In genomic region chr14:93005135-93005813, GRCh38 we compare ENCODE assay signal across 14 cellular contexts.
DNase-seq lines count a peak whose midpoint lies in the region; ATAC-seq and TF ChIP-seq lines count a peak whose summit lies in the region.
"Had no signal": no experiment of that assay in that cellular context is flagged by ENCODE, and none has a peak within 500 bp of the region (broad histone marks: within the 10 kb centered on the region; RNA-seq: fewer than 3 reads in every experiment).

No MANE protein-coding gene starts in this region.

- H2BK15ac ChIP-seq in H9 (ENCODE audit: low read depth, low read length), result no peak overlapping the region

- H3K27ac ChIP-seq in H9 (ENCODE audit: insufficient read length, low read depth, low read length) (no peak overlapping the region), left ventricle myocardium inferior (replicated peaks) (peak overlapping the region; percentile 87)
- H3K27ac ChIP-seq: lower lobe of right lung had no signal

- H3K4me3 ChIP-seq in left ventricle myocardium inferior, result no peak overlapping the region
- H3K4me3 ChIP-seq: lower lobe of right lung, MG63 had no signal

- H2BK120ac ChIP-seq in H9 (ENCODE audit: low read depth, low read length, poor library complexity, severe bottlenecking), result no peak overlapping the region

- H3K27ac Mint-ChIP-seq in H9, result peak overlapping the region in 2 of 3 experiments; percentile 1 to 76; a peak in 5 of 7 replicates
- peak overlapping the region; percentile 1 for H3K27ac Mint-ChIP-seq in activated T-helper 17 cell treated with anti-CD3 and anti-CD28 coated beads, Interleukin-2, amount 50 U/mL, for 72 hours
- H3K27ac Mint-ChIP-seq in stimulated activated effector memory CD8-positive, alpha-beta T cell treated with anti-CD3 and anti-CD28 coated beads, Interleukin-12 subunit alpha, Interleukin-12 subunit beta, amount 100 ng/mL, for 72 hours, result peak overlapping the region; percentile 45
- H3K27ac Mint-ChIP-seq: activated CD4-positive, alpha-beta T cell treated with anti-CD3 and anti-CD28 coated beads, Interleukin-2, amount 10 ng/mL, durations not matched to agents 7 days and 5 days had no signal

- H3K27me3 Mint-ChIP-seq in H9 (ENCODE audit: low read depth), result no peaks in the 10 kb centered on the region; the same call in 1 of the 2 replicates
- no peaks in the 10 kb centered on the region for H3K27me3 Mint-ChIP-seq in activated T-helper 17 cell treated with anti-CD3 and anti-CD28 coated beads, Interleukin-2, amount 50 U/mL, for 72 hours
- H3K27me3 Mint-ChIP-seq: activated CD4-positive, alpha-beta T cell treated with anti-CD3 and anti-CD28 coated beads, Interleukin-2, amount 10 ng/mL, durations not matched to agents 7 days and 5 days had no signal

- H4K20me1 ChIP-seq in H9 (ENCODE audit: control insufficient read depth, insufficient read depth, insufficient read length), result no peaks in the 10 kb centered on the region

- H3T11ph ChIP-seq in H9 (ENCODE audit: low read length), result no peak overlapping the region

- WGBS in H9 (ENCODE audit: extremely low coverage, insufficient read length, low lambda C conversion rate), result no CpG with 5 or more reads among the region's 7 CpGs

- H3K18ac ChIP-seq in H9 (ENCODE audit: insufficient read length, low read depth, low read length), result no peak overlapping the region

- H3K27me3 ChIP-seq in H9 (ENCODE audit: insufficient read depth, low read length), result no peaks in the 10 kb centered on the region
- H3K27me3 ChIP-seq in left ventricle myocardium inferior (ENCODE audit: low read depth), result no peaks in the 10 kb centered on the region
- H3K27me3 ChIP-seq: BE2C, MG63 had no signal

- no peak overlapping the region for H3K9ac ChIP-seq in H9 (ENCODE audit: extremely low read depth, insufficient read length, low read length)

- peaks cover 5% of the 10 kb centered on the region for H3K79me1 ChIP-seq in H9 (ENCODE audit: insufficient read depth, low read depth, low read length, poor library complexity, severe bottlenecking)

- no peak overlapping the region for H4K91ac ChIP-seq in H9 (ENCODE audit: insufficient read length, low read depth, low read length)

- DNase-seq in H9 (no peak), left ventricle myocardium inferior (no peak), NCI-H1694 treated with DMSO at 0.1 percent for 48 hours (lab: John Stamatoyannopoulos, UW) (no peak), NCI-H1694 (lab: John Stamatoyannopoulos, UW) (no peak)
- DNase-seq in stimulated activated effector memory CD8-positive, alpha-beta T cell treated with anti-CD3 and anti-CD28 coated beads, Interleukin-12 subunit alpha, Interleukin-12 subunit beta, amount 100 ng/mL, for 72 hours (ENCODE audit: low spot score in 2 of 2), result no peak
- no peak for DNase-seq in stimulated activated CD4-positive, alpha-beta T cell treated with anti-CD3 and anti-CD28 coated beads, Interleukin-2, amount 100 ng/mL, for 24 hours
- DNase-seq: activated CD4-positive, alpha-beta T cell treated with anti-CD3 and anti-CD28 coated beads, Interleukin-2, amount 10 ng/mL, durations not matched to agents 7 days and 5 days; activated T-cell treated with anti-CD3 and anti-CD28 coated beads, Interleukin-2, amount 50 U/mL, for 48 hours; BE2C; DMS79 treated with DMSO at 0.1 percent for 48 hours; lower lobe of right lung; MG63; NCI-H2171 had no signal

- no peaks in the 10 kb centered on the region for H3K36me3 ChIP-seq in left ventricle myocardium inferior
- H3K36me3 ChIP-seq: BE2C, lower lobe of right lung, MG63 had no signal

- no peak overlapping the region for H4K8ac ChIP-seq in H9 (replicated peaks; ENCODE audit: insufficient read length, low read depth, low read length)

- no peaks in the 10 kb centered on the region for H3K23me2 ChIP-seq in H9 (ENCODE audit: insufficient read length, low read depth, low read length, poor library complexity, severe bottlenecking)

- no peak overlapping the region for H3K4ac ChIP-seq in H9 (ENCODE audit: low read depth, low read length)

- TF ChIP-seq CTCF in H9 (conservative IDR thresholded peaks at IDR 0.05) (no peak), left ventricle myocardium inferior (IDR thresholded peaks at IDR 0.05; ENCODE audit: borderline replicate concordance) (no peak)

- no peak overlapping the region for H2BK12ac ChIP-seq in H9 (ENCODE audit: insufficient read length, low read depth, low read length)

- no peak overlapping the region for H3K4me2 ChIP-seq in H9 (ENCODE audit: insufficient read depth, insufficient read length, low read length)

- H3K79me2 ChIP-seq in H9 (ENCODE audit: insufficient read depth, low read length), result no peaks in the 10 kb centered on the region

- H3K4me1 Mint-ChIP-seq in H9, result peaks cover 17 to 30% of the 10 kb centered on the region in 2 experiments
- H3K4me1 Mint-ChIP-seq in activated T-helper 17 cell treated with anti-CD3 and anti-CD28 coated beads, Interleukin-2, amount 50 U/mL, for 72 hours, result peaks cover 4% of the 10 kb centered on the region
- peaks cover 28% of the 10 kb centered on the region for H3K4me1 Mint-ChIP-seq in stimulated activated effector memory CD8-positive, alpha-beta T cell treated with anti-CD3 and anti-CD28 coated beads, Interleukin-12 subunit alpha, Interleukin-12 subunit beta, amount 100 ng/mL, for 72 hours

- no peak overlapping the region for H2BK20ac ChIP-seq in H9 (ENCODE audit: low read depth, low read length, poor library complexity, severe bottlenecking)

- no peaks in the 10 kb centered on the region for H3K9me3 Mint-ChIP-seq in H9
- H3K9me3 Mint-ChIP-seq in activated T-helper 17 cell treated with anti-CD3 and anti-CD28 coated beads, Interleukin-2, amount 50 U/mL, for 72 hours, result no peaks in the 10 kb centered on the region
- no peaks in the 10 kb centered on the region for H3K9me3 Mint-ChIP-seq in stimulated activated effector memory CD8-positive, alpha-beta T cell treated with anti-CD3 and anti-CD28 coated beads, Interleukin-12 subunit alpha, Interleukin-12 subunit beta, amount 100 ng/mL, for 72 hours
- H3K9me3 Mint-ChIP-seq: activated CD4-positive, alpha-beta T cell treated with anti-CD3 and anti-CD28 coated beads, Interleukin-2, amount 10 ng/mL, durations not matched to agents 7 days and 5 days had no signal

- H3K56ac ChIP-seq in H9 (ENCODE audit: insufficient read length, low read depth, low read length), result no peak overlapping the region

- H4K5ac ChIP-seq in H9 (ENCODE audit: insufficient read length, low read depth, low read length), result no peak overlapping the region

- no peak overlapping the region for H2BK5ac ChIP-seq in H9 (ENCODE audit: insufficient read length, low read length)

- H3K23ac ChIP-seq in H9 (ENCODE audit: insufficient read length, low read depth, low read length), result no peak overlapping the region

- no peak overlapping the region for H2AFZ ChIP-seq in H9 (ENCODE audit: low read length)

- intact Hi-C loops in left ventricle myocardium inferior (cut with micrococcal nuclease), result no loop called here

- no peak overlapping the region for H2AK5ac ChIP-seq in H9 (ENCODE audit: insufficient read length, low read length)

- H3K14ac ChIP-seq in H9 (ENCODE audit: insufficient read depth, low read length), result no peak overlapping the region; the same call in 1 of the 2 replicates

- no peaks in the 10 kb centered on the region; a peak in 3 of 7 replicates for H3K36me3 Mint-ChIP-seq in H9 (ENCODE audit: insufficient read depth in 1 of 3, low read depth in 3 of 3)
- no peaks in the 10 kb centered on the region for H3K36me3 Mint-ChIP-seq in activated T-helper 17 cell treated with anti-CD3 and anti-CD28 coated beads, Interleukin-2, amount 50 U/mL, for 72 hours (ENCODE audit: low read depth)
- H3K36me3 Mint-ChIP-seq in stimulated activated effector memory CD8-positive, alpha-beta T cell treated with anti-CD3 and anti-CD28 coated beads, Interleukin-12 subunit alpha, Interleukin-12 subunit beta, amount 100 ng/mL, for 72 hours, result no peaks in the 10 kb centered on the region

- no peaks in the 10 kb centered on the region for H3K4me1 ChIP-seq in H9 (ENCODE audit: insufficient read depth, low read length)
- peaks cover 76% of the 10 kb centered on the region for H3K4me1 ChIP-seq in left ventricle myocardium inferior

- no peak for ATAC-seq in activated T-helper 17 cell treated with anti-CD3 and anti-CD28 coated beads, Interleukin-2, amount 50 U/mL, for 72 hours (replicated peaks)
- ATAC-seq in stimulated activated effector memory CD8-positive, alpha-beta T cell treated with anti-CD3 and anti-CD28 coated beads, Interleukin-12 subunit alpha, Interleukin-12 subunit beta, amount 100 ng/mL, for 72 hours, result no peak
- ATAC-seq: lower lobe of right lung had no signal

- H3K4me3 Mint-ChIP-seq in H9, result no peak overlapping the region
- no peak overlapping the region for H3K4me3 Mint-ChIP-seq in activated T-helper 17 cell treated with anti-CD3 and anti-CD28 coated beads, Interleukin-2, amount 50 U/mL, for 72 hours
- no peak overlapping the region for H3K4me3 Mint-ChIP-seq in stimulated activated effector memory CD8-positive, alpha-beta T cell treated with anti-CD3 and anti-CD28 coated beads, Interleukin-12 subunit alpha, Interleukin-12 subunit beta, amount 100 ng/mL, for 72 hours
- H3K4me3 Mint-ChIP-seq: activated CD4-positive, alpha-beta T cell treated with anti-CD3 and anti-CD28 coated beads, Interleukin-2, amount 10 ng/mL, durations not matched to agents 7 days and 5 days had no signal

- H3K9me3 ChIP-seq in H9 (ENCODE audit: control insufficient read depth, low read depth, low read length) (no peaks in the 10 kb centered on the region), left ventricle myocardium inferior (replicated peaks) (no peaks in the 10 kb centered on the region)
- H3K9me3 ChIP-seq: BE2C, lower lobe of right lung, MG63 had no signal
